ENCODE assay signal across 7 cellular contexts in the genomic region with DNA sequence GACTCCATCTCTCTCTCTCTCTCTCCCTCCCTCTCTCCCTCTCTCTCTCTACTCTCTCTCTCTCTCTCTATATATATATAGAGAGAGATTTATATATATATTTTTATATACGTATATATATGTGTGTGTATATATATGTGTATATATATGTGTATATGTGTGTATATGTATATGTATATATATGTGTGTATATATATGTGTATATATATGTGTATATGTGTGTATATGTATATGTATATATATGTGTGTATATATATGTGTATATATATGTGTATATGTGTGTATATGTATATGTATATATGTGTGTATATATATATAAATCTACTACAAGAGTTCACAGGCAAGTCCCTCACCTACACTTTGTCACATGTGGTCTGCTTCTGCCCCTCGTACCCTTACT. TPM values are rescaled to one million over a fixed set of nuclear protein-coding genes. Genes with fewer than 3 reads are reported as not detected.
"Had no signal": no experiment of that assay in that cellular context is flagged by ENCODE, and none has a peak within 500 bp of the region (broad histone marks: within the 10 kb centered on the region; RNA-seq: fewer than 3 reads in every experiment).

No MANE protein-coding gene starts in this region.

RNA-seq across cellular contexts. Expression of a gene that starts 29.8 kb away (rescaled TPM):
- total RNA-seq: GM23248, HepG2, HFFc6 had no signal
- polyA plus RNA-seq: GM23248, HepG2, IgD-negative memory B cell had no signal

RNA-seq across cellular contexts. Expression of a gene that starts 32.6 kb away (rescaled TPM):
- total RNA-seq: GM23248, H4, H7, HepG2, HFFc6, HT1080 had no signal
- polyA plus RNA-seq: GM23248, HepG2 had no signal
